Comparison of ENCODE assay signal across 1 cellular context in the genomic region with DNA sequence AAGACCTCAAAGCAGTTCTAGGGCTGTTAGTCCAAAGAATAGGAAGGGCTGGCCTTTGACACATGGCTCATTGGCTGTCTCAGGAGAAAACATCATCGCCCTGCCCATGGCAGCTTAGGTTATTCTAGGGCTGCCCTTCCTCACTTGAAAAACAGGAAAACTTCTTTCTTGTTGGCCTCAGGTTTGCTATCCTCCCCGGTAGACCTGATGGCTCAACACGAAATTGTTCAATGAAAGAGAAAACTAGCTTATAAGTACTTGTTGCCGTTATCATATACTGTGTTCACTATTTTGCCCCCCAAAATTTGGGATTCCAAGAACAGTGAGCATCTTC.
TF ChIP-seq lines count a peak whose summit lies in the region.

No MANE protein-coding gene starts in this region.

TF ChIP-seq in H1, 55 proteins besides CTCF, POLR2A, EP300 and RAD21:
- TF ChIP-seq SAP30 (IDR thresholded peaks at IDR 0.05; ENCODE audit: insufficient read depth, insufficient replicate concordance, low read length): peak; percentile 17
- TF ChIP-seq SIX5 (IDR thresholded peaks at IDR 0.05; ENCODE audit: low read depth, low read length): no peak
